ENCODE assay signal across 8 cellular contexts in the genomic region with DNA sequence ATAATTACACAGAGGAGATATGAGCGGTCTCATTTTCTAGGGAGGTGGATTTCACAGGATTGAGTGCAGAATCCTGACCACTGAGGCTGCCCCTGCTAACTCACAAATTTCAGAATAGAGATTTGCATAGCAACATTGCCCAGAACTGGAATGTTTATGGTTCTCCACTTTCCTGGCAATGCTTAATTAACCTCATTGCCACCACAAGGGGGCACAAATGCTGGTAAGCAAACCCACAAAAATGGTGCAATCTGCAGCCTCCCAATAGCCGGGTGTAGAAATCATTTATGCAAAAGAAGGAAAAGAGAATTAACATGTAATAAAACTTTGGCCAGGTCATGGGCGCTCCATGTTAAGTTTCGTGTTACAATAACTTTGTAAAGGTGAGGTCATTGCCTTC.
A peak's percentile ranks its signal among the peaks of the same experiment; 100 is the strongest.
DNase-seq lines count a peak whose midpoint lies in the region; ATAC-seq and TF ChIP-seq lines count a peak whose summit lies in the region.

No MANE protein-coding gene starts in this region.

- peaks cover 79 to 81% of the 10 kb centered on the region in 2 donors for H3K36me3 Mint-ChIP-seq in CD14-positive monocyte
- no peaks in the 10 kb centered on the region for H3K36me3 Mint-ChIP-seq in chondrocyte (ENCODE audit: low read depth)
- H3K36me3 Mint-ChIP-seq in mesothelial cell of epicardium: no peaks in the 10 kb centered on the region

- WGBS in aorta, 2 donors: 68 to 72% methylated on average over 4 of the region's 4 CpGs

- peaks cover 2 to 3% of the 10 kb centered on the region in 2 donors for H3K36me3 ChIP-seq in aorta (ENCODE audit: control insufficient read depth in 1 of 2, insufficient read depth in 2 of 2, low read length in 1 of 2)

- H3K4me1 Mint-ChIP-seq in CD14-positive monocyte (peaks cover 2% of the 10 kb centered on the region), chondrocyte (ENCODE audit: low read depth) (no peaks in the 10 kb centered on the region), mesothelial cell of epicardium (peaks cover 26% of the 10 kb centered on the region)

- H3K9me3 ChIP-seq in aorta (ENCODE audit: control insufficient read depth, low read length): no peaks in the 10 kb centered on the region

- peak; percentile 70 for ATAC-seq in GM18867 (IDR thresholded peaks at IDR 0.05; ENCODE audit: unreplicated experiment)
- no peak for ATAC-seq in GM18505 (IDR thresholded peaks at IDR 0.05; ENCODE audit: unreplicated experiment)
- no peak for ATAC-seq in aorta (ENCODE audit: low FRiP score)
- ATAC-seq in GM19467 (IDR thresholded peaks at IDR 0.05; ENCODE audit: unreplicated experiment): no peak

- no peaks in the 10 kb centered on the region for H3K27me3 Mint-ChIP-seq in CD14-positive monocyte (ENCODE audit: low read depth in 3 of 3)
- peaks cover 4% of the 10 kb centered on the region for H3K27me3 Mint-ChIP-seq in chondrocyte (ENCODE audit: low read depth)
- H3K27me3 Mint-ChIP-seq in mesothelial cell of epicardium (ENCODE audit: low read depth): no peaks in the 10 kb centered on the region

- no peak overlapping the region for H3K4me3 ChIP-seq in aorta (ENCODE audit: low read length in 2 of 2)

- H3K27me3 ChIP-seq in aorta (ENCODE audit: control insufficient read depth in 1 of 2, insufficient read depth in 2 of 2, low read length in 1 of 2): no peaks in the 10 kb centered on the region

- DNase-seq in CD14-positive monocyte (ENCODE audit: low spot score) (no peak), NCI-H526 (lab: John Stamatoyannopoulos, UW) (peak; percentile 37 to 55), chondrocyte (ENCODE audit: low spot score) (no peak), mesothelial cell of epicardium (ENCODE audit: low spot score in 2 of 2, unreplicated experiment in 2 of 2) (no peak), aorta (no peak)

- TF ChIP-seq CTCF in CD14-positive monocyte (IDR thresholded peaks at IDR 0.05): peak; percentile 78
- TF ChIP-seq CTCF in chondrocyte (IDR thresholded peaks at IDR 0.05): peak; percentile 77
- peak; percentile 69 for TF ChIP-seq CTCF in mesothelial cell of epicardium (IDR thresholded peaks at IDR 0.05; ENCODE audit: unreplicated experiment)

- H3K4me3 Mint-ChIP-seq in CD14-positive monocyte: no peak overlapping the region
- no peak overlapping the region for H3K4me3 Mint-ChIP-seq in chondrocyte (ENCODE audit: unreplicated experiment)
- no peak overlapping the region for H3K4me3 Mint-ChIP-seq in mesothelial cell of epicardium

- no peaks in the 10 kb centered on the region for H3K4me1 ChIP-seq in aorta (ENCODE audit: control insufficient read depth in 1 of 2, insufficient read depth in 2 of 2, low read length in 2 of 2)

- H3K27ac ChIP-seq in aorta (ENCODE audit: low read depth in 1 of 2, low read length in 2 of 2): no peak overlapping the region

- H3K27ac Mint-ChIP-seq in CD14-positive monocyte (no peak overlapping the region), chondrocyte (ENCODE audit: unreplicated experiment) (no peak overlapping the region), mesothelial cell of epicardium (peak overlapping the region; percentile 16)

- TF ChIP-seq POLR2A in GM18505 (IDR thresholded peaks at IDR 0.05; ENCODE audit: borderline replicate concordance, extremely low read depth, insufficient read depth, insufficient read length): no peak

- intact Hi-C loops in CD14-positive monocyte (cut with micrococcal nuclease): loop anchor here (5.0 to 10.0 kb wide), 2 partner anchors 202 to 204 kb away; no protein-coding TSS in a partner anchor
- intact Hi-C loops in aorta (cut with DNase I): loop anchor here in 1 of 2 donors (2.0 to 5.0 kb wide), 2 partner anchors 56 to 204 kb away; no protein-coding TSS in a partner anchor

- no peaks in the 10 kb centered on the region for H3K9me3 Mint-ChIP-seq in CD14-positive monocyte
- H3K9me3 Mint-ChIP-seq in chondrocyte (ENCODE audit: low read depth): no peaks in the 10 kb centered on the region
- H3K9me3 Mint-ChIP-seq in mesothelial cell of epicardium: no peaks in the 10 kb centered on the region

Comparison
In these comparisons a context has a peak if more than half of its experiments do, and no peak if none do; other contexts are left out.
1. DNase-seq: peak in NCI-H526 (2 of 2); none in CD14-positive monocyte (single experiment), chondrocyte (single experiment), mesothelial cell of epicardium (0 of 2) and aorta (0 of 2).
2. Peak in every context shown above with its lines, with median percentiles within 50 percentile points of each other: CTCF ChIP-seq.